17 cellular contexts compared by ENCODE assay signal in the genomic region with DNA sequence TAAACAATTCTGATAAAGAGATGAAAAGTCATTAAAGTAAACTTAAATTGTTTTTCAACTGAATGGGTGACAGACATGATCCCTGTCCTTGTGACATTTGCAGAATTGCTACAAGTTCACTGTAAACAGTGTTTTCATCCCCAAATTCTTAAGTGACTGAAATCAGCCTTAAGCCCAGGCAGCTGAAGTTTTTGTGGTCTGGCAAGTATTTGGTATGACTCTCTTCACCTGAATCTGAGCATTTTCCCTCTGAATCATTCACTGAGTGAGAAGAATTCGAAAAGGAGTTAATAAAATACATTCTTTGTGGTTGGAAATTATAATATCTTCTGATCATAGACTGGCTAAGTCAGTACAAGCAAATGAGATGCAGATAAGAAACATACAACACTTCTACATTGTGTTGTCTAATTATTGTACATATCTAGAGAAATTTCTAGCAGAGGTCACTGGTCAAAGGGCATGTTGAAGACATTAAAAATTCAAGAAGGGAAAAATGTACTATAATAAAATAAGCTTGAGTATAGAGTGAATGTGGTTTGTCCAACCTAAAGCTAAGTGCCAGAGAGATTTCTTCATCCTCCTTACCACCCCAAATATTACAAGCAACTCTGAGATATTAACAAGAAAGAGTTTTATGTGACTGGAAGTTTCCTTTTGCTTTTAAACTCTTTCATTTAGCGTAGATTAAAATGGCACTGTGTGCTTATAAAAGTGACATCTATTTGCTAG.
A peak's percentile ranks its signal among the peaks of the same experiment; 100 is the strongest.
DNase-seq lines count a peak whose midpoint lies in the region; ATAC-seq, FAIRE-seq and TF ChIP-seq lines count a peak whose summit lies in the region.
"Had no signal": no experiment of that assay in that cellular context is flagged by ENCODE, and none has a peak within 500 bp of the region (broad histone marks: within the 10 kb centered on the region; RNA-seq: fewer than 3 reads in every experiment).

No MANE protein-coding gene starts in this region.

- H2BK5ac ChIP-seq in mesendoderm (ENCODE audit: low read length) = no peak overlapping the region

- H3K79me1 ChIP-seq in mesendoderm (ENCODE audit: low read length) = no peaks in the 10 kb centered on the region

- H2BK15ac ChIP-seq in mesendoderm (replicated peaks; ENCODE audit: low read depth) = no peak overlapping the region

- no peak overlapping the region for H3K9ac ChIP-seq in mesendoderm (ENCODE audit: low read length)
- H3K9ac ChIP-seq: parathyroid adenoma had no signal

- H3K27ac ChIP-seq in mesendoderm (ENCODE audit: low read depth, low read length) = no peak overlapping the region
- H3K27ac ChIP-seq: C4-2B, parathyroid adenoma, Peyer's patch, suprapubic skin had no signal

- no CpG with 5 or more reads among the region's 2 CpGs for WGBS in mesendoderm (ENCODE audit: extremely low coverage, insufficient coverage, low lambda C conversion rate)

- no peak overlapping the region for H3K4me2 ChIP-seq in mesendoderm (ENCODE audit: low read length)

- no peak overlapping the region for H3K18ac ChIP-seq in mesendoderm (ENCODE audit: low read length)

- H3K27me3 ChIP-seq in bronchial epithelial cell (ENCODE audit: control insufficient read depth, insufficient read depth, low read length) (no peaks in the 10 kb centered on the region), mesendoderm (ENCODE audit: insufficient read depth, low read length, poor library complexity) (no peaks in the 10 kb centered on the region)
- H3K27me3 ChIP-seq: Peyer's patch, suprapubic skin had no signal

- no peak overlapping the region for H3K4me3 ChIP-seq in bronchial epithelial cell (ENCODE audit: low read depth, low read length)
- no peak overlapping the region for H3K4me3 ChIP-seq in mesendoderm (ENCODE audit: low read length)
- H3K4me3 ChIP-seq in mucosa of descending colon = no peak overlapping the region
- H3K4me3 ChIP-seq: Peyer's patch, suprapubic skin had no signal

- intact Hi-C loops in mucosa of descending colon (cut with DNase I, micrococcal nuclease) = no loop called here

- no peak overlapping the region for H2BK120ac ChIP-seq in mesendoderm (ENCODE audit: low read depth, low read length)

- no peak overlapping the region for H2AK5ac ChIP-seq in mesendoderm (ENCODE audit: low read length)

- no peak overlapping the region for H4K8ac ChIP-seq in mesendoderm (ENCODE audit: low read depth, low read length)

- H3K36me3 ChIP-seq in bronchial epithelial cell (ENCODE audit: control insufficient read depth, insufficient read depth, low read length) = no peaks in the 10 kb centered on the region
- no peaks in the 10 kb centered on the region for H3K36me3 ChIP-seq in mesendoderm (ENCODE audit: control insufficient read depth, insufficient read depth, low read length)
- no peaks in the 10 kb centered on the region for H3K36me3 ChIP-seq in mucosa of descending colon (ENCODE audit: low read depth)
- H3K36me3 ChIP-seq: Peyer's patch, suprapubic skin had no signal

- no peak overlapping the region for H3K4ac ChIP-seq in mesendoderm (ENCODE audit: low read depth, low read length)

- no peaks in the 10 kb centered on the region for H3K9me3 ChIP-seq in mucosa of descending colon
- H3K9me3 ChIP-seq: Peyer's patch, suprapubic skin had no signal

- H3K56ac ChIP-seq in mesendoderm (ENCODE audit: low read length) = no peak overlapping the region

- H4K5ac ChIP-seq in mesendoderm (ENCODE audit: low read length) = no peak overlapping the region

- FAIRE-seq in bronchial epithelial cell (lab: Jason Lieb, UNC) = no peak
- FAIRE-seq: H1 had no signal

- ATAC-seq in mucosa of descending colon = no peak
- no peak for ATAC-seq in GM21717 (IDR thresholded peaks at IDR 0.05; ENCODE audit: unreplicated experiment)
- ATAC-seq: esophagus mucosa, left ventricle myocardium superior had no signal

- TF ChIP-seq CTCF in AG09319 (IDR thresholded peaks at IDR 0.05; ENCODE audit: low read depth, low read length) = no peak
- TF ChIP-seq CTCF in bronchial epithelial cell (IDR thresholded peaks at IDR 0.05; ENCODE audit: insufficient read depth, low read length, severe bottlenecking) = no peak
- TF ChIP-seq CTCF in mucosa of descending colon (IDR thresholded peaks at IDR 0.05) = no peak

- no peaks in the 10 kb centered on the region for H3K79me2 ChIP-seq in mesendoderm (ENCODE audit: control insufficient read depth, insufficient read depth, low read length)
- H3K79me2 ChIP-seq: parathyroid adenoma had no signal

- H3K4me1 ChIP-seq in mesendoderm (ENCODE audit: control insufficient read depth, low read depth, low read length) (no peaks in the 10 kb centered on the region), mucosa of descending colon (ENCODE audit: low read depth) (no peaks in the 10 kb centered on the region)
- H3K4me1 ChIP-seq: parathyroid adenoma, Peyer's patch had no signal

- DNase-seq in AG09319 (ENCODE audit: extremely low read depth, low read depth) (peak; percentile 32), LoVo (ENCODE audit: low spot score) (peak; percentile 33), bronchial epithelial cell (ENCODE audit: low read depth) (peak; percentile 89), mesendoderm (peak; percentile 55), mucosa of descending colon (no peak), NCI-H446 (lab: John Stamatoyannopoulos, UW) (no peak), inferior parietal cortex (ENCODE audit: extremely low spot score) (no peak)
- DNase-seq: activated CD8-positive, alpha-beta memory T cell treated with anti-CD3 and anti-CD28 coated beads, Interleukin-2, amount 50 U/mL, for 48 hours; left ventricle myocardium superior; NCI-H2171 treated with DMSO at 0.1 percent for 48 hours; Peyer's patch had no signal

- H3K23ac ChIP-seq in mesendoderm (ENCODE audit: low read length) = no peak overlapping the region

Comparison
In these comparisons a context has a peak if more than half of its experiments do, and no peak if none do; other contexts are left out.
1. DNase-seq: peak in AG09319 (single experiment), LoVo (single experiment), bronchial epithelial cell (single experiment) and mesendoderm (single experiment); none in mucosa of descending colon (0 of 3), NCI-H446 (0 of 2) and inferior parietal cortex (single experiment).